In the genomic region with DNA sequence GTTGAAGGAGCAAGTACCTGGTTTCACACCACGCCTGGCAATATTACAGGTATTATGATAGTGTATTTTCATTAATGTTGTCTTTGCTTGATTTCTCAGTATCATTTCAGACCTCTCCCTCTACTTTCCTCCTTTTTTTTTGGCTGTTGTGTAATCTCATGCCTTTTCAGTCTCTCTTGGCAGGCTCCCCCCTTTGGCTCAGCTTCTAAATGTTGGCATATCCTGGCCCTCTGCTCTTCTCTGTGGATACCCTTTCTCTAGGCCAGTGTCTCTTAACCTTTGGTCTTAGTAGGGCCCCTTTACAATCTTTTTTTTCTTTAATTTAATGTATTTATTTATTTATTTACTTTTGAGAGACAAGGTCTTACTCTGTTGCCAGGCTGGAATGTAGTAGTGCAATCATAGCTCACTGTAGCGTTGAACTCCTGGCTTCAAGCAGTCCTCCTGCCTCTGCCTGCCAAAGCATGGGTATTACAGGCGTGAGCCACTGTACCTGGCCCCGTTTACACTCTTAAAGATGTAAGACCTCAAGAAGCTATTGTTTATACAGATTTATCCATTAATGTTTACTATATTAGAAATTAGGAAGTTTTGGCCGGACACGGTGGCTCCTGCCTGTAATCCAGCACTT, we compare ENCODE assay signal across 1 cellular context.
TF ChIP-seq lines count a peak whose summit lies in the region.

No MANE protein-coding gene starts in this region.

TF ChIP-seq in GM23338, 12 proteins besides CTCF, POLR2A, EP300 and RAD21 (continued from another document):
- TF ChIP-seq, protein P1, sequence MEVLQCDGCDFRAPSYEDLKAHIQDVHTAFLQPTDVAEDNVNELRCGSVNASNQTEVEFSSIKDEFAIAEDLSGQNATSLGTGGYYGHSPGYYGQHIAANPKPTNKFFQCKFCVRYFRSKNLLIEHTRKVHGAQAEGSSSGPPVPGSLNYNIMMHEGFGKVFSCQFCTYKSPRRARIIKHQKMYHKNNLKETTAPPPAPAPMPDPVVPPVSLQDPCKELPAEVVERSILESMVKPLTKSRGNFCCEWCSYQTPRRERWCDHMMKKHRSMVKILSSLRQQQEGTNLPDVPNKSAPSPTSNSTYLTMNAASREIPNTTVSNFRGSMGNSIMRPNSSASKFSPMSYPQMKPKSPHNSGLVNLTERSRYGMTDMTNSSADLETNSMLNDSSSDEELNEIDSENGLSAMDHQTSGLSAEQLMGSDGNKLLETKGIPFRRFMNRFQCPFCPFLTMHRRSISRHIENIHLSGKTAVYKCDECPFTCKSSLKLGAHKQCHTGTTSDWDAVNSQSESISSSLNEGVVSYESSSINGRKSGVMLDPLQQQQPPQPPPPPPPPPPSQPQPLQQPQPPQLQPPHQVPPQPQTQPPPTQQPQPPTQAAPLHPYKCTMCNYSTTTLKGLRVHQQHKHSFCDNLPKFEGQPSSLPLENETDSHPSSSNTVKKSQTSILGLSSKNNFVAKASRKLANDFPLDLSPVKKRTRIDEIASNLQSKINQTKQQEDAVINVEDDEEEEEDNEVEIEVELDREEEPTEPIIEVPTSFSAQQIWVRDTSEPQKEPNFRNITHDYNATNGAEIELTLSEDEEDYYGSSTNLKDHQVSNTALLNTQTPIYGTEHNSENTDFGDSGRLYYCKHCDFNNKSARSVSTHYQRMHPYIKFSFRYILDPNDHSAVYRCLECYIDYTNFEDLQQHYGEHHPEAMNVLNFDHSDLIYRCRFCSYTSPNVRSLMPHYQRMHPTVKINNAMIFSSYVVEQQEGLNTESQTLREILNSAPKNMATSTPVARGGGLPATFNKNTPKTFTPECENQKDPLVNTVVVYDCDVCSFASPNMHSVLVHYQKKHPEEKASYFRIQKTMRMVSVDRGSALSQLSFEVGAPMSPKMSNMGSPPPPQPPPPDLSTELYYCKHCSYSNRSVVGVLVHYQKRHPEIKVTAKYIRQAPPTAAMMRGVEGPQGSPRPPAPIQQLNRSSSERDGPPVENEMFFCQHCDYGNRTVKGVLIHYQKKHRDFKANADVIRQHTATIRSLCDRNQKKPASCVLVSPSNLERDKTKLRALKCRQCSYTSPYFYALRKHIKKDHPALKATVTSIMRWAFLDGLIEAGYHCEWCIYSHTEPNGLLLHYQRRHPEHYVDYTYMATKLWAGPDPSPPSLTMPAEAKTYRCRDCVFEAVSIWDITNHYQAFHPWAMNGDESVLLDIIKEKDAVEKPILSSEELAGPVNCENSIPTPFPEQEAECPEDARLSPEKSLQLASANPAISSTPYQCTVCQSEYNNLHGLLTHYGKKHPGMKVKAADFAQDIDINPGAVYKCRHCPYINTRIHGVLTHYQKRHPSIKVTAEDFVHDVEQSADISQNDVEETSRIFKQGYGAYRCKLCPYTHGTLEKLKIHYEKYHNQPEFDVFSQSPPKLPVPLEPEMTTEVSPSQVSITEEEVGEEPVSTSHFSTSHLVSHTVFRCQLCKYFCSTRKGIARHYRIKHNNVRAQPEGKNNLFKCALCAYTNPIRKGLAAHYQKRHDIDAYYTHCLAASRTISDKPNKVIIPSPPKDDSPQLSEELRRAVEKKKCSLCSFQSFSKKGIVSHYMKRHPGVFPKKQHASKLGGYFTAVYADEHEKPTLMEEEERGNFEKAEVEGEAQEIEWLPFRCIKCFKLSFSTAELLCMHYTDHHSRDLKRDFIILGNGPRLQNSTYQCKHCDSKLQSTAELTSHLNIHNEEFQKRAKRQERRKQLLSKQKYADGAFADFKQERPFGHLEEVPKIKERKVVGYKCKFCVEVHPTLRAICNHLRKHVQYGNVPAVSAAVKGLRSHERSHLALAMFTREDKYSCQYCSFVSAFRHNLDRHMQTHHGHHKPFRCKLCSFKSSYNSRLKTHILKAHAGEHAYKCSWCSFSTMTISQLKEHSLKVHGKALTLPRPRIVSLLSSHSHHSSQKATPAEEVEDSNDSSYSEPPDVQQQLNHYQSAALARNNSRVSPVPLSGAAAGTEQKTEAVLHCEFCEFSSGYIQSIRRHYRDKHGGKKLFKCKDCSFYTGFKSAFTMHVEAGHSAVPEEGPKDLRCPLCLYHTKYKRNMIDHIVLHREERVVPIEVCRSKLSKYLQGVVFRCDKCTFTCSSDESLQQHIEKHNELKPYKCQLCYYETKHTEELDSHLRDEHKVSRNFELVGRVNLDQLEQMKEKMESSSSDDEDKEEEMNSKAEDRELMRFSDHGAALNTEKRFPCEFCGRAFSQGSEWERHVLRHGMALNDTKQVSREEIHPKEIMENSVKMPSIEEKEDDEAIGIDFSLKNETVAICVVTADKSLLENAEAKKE (CRISPR knock-in tag; IDR thresholded peaks at IDR 0.05), result no peak
- TF ChIP-seq STAT1 (IDR thresholded peaks at IDR 0.05; ENCODE audit: unreplicated experiment), result no peak
- no peak for TF ChIP-seq EZH2phosphoT487 (IDR thresholded peaks at IDR 0.05; ENCODE audit: unreplicated experiment)
- TF ChIP-seq CREB1 (CRISPR knock-in tag; IDR thresholded peaks at IDR 0.05; ENCODE audit: low read depth), result no peak
- no peak for TF ChIP-seq JUNB (IDR thresholded peaks at IDR 0.05; ENCODE audit: unreplicated experiment)
- no peak for TF ChIP-seq POLR2AphosphoS5 (IDR thresholded peaks at IDR 0.05; ENCODE audit: low read depth)
- TF ChIP-seq, protein P2, sequence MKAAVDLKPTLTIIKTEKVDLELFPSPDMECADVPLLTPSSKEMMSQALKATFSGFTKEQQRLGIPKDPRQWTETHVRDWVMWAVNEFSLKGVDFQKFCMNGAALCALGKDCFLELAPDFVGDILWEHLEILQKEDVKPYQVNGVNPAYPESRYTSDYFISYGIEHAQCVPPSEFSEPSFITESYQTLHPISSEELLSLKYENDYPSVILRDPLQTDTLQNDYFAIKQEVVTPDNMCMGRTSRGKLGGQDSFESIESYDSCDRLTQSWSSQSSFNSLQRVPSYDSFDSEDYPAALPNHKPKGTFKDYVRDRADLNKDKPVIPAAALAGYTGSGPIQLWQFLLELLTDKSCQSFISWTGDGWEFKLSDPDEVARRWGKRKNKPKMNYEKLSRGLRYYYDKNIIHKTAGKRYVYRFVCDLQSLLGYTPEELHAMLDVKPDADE (IDR thresholded peaks at IDR 0.05), result no peak
